Comparison of ENCODE assay signal across 2 cellular contexts in genomic region chr15:73960671-73961070, GRCh38. TPM values are rescaled to one million over a fixed set of nuclear protein-coding genes. Genes with fewer than 3 reads are reported as not detected.
"Had no signal": no experiment of that assay in that cellular context is flagged by ENCODE, and none has a peak within 500 bp of the region (broad histone marks: within the 10 kb centered on the region; RNA-seq: fewer than 3 reads in every experiment).

No MANE protein-coding gene starts in this region.

RNA-seq across cellular contexts. Expression of gene LOXL1, which starts 34.4 kb away (rescaled TPM):
- total RNA-seq: OCI-LY7 had no signal
- polyA plus RNA-seq: K562 had no signal
